ENCODE assay signal across 8 cellular contexts in the genomic region with DNA sequence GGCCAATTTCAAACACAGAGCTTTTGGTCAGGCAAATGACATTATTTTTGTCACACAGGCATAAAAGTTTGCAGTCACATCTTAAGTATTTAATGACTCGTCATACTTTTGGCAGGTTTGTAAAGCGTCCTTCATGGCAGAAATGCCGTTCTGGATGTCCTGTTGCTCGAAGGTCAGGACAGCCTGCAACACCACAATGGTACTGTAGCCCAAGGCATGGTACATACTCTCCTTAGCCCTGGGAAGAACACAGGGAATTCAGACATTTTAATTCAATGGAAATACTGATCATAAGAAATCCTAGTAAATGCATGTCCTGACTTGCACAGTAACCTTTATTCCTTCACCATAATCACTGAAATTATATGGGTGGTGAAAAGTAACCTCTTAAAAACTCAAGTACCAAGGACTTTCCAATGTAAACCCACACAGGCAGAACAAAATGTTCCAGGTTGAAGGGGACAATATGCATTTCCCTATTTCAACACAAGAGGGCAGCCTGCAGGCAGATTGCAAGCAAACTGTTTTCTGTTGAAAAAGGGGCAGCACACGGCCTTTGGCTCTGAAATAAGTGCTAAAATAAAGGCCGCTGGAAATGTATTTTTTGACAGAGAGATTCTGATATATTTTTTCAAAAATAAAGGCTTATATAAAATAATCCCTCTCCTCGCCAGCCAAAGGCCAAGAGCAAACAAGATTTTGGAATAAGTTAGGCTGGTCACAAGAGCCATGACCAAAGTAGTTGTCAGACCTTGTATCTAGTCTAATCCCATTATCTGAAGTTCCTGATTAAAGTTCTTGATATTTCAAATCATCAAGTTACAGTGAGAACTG.
DNase-seq lines count a peak whose midpoint lies in the region; ATAC-seq and TF ChIP-seq lines count a peak whose summit lies in the region.

No MANE protein-coding gene starts in this region.

- H3K27ac ChIP-seq in epithelial cell of prostate = no peak overlapping the region

- peak; percentile 66 for DNase-seq in AG09319 (ENCODE audit: extremely low read depth, low read depth)
- DNase-seq in NCI-H69 (lab: John Stamatoyannopoulos, UW) = peak; percentile 84
- DNase-seq in activated CD8-positive, alpha-beta memory T cell treated with anti-CD3 and anti-CD28 coated beads for 1 hour (ENCODE audit: extremely low read depth in 1 of 2, low read depth in 1 of 2) = peak; percentile 14 to 23
- DNase-seq in epithelial cell of prostate (ENCODE audit: low read depth, low spot score) = peak; percentile 18
- DNase-seq in naive B cell = peak; percentile 41
- peak; percentile 54 for DNase-seq in stimulated activated naive CD8-positive, alpha-beta T cell treated with anti-CD3 and anti-CD28 coated beads, Interleukin-15, Interleukin-2, amounts not matched to agents 100 U/mL and 50 U/mL, for 24 hours

- peaks cover 0 to 8% (median 0%) of the 10 kb centered on the region in 3 donors for H3K4me1 Mint-ChIP-seq in naive B cell

- H3K9me3 Mint-ChIP-seq in naive B cell = peaks cover 0 to 7% (median 5%) of the 10 kb centered on the region in 7 donors

- peaks cover 15 to 26% of the 10 kb centered on the region in 2 donors for H3K36me3 Mint-ChIP-seq in naive B cell

- no peak overlapping the region for H3K27ac Mint-ChIP-seq in naive B cell

- TF ChIP-seq CTCF in AG09319 (IDR thresholded peaks at IDR 0.05; ENCODE audit: low read depth, low read length) = peak; percentile 93

- no peaks in the 10 kb centered on the region for H3K27me3 Mint-ChIP-seq in naive B cell

- H3K4me3 Mint-ChIP-seq in naive B cell = no peak overlapping the region

- ATAC-seq in GM18861 (IDR thresholded peaks at IDR 0.05; ENCODE audit: unreplicated experiment) (peak; percentile 52), HG03280 (IDR thresholded peaks at IDR 0.05; ENCODE audit: unreplicated experiment) (peak; percentile 61), naive B cell (ENCODE audit: low read depth in 2 of 2) (no peak)
- peak; percentile 41 for ATAC-seq in stimulated activated naive CD8-positive, alpha-beta T cell treated with anti-CD3 and anti-CD28 coated beads, Interleukin-15, Interleukin-2, amounts not matched to agents 100 U/mL and 50 U/mL, for 24 hours

Comparison
In these comparisons a context has a peak if more than half of its experiments do, and no peak if none do; other contexts are left out.
1. DNase-seq: peak in every context shown above with its lines; median percentile 84 in NCI-H69; 66 in AG09319; 54 in stimulated activated naive CD8-positive, alpha-beta T cell treated with anti-CD3 and anti-CD28 coated beads, Interleukin-15, Interleukin-2, amounts not matched to agents 100 U/mL and 50 U/mL, for 24 hours; 41 in naive B cell; 18 in activated CD8-positive, alpha-beta memory T cell treated with anti-CD3 and anti-CD28 coated beads for 1 hour; 18 in epithelial cell of prostate.
2. ATAC-seq: peak in GM18861 (single experiment), HG03280 (single experiment) and stimulated activated naive CD8-positive, alpha-beta T cell treated with anti-CD3 and anti-CD28 coated beads, Interleukin-15, Interleukin-2, amounts not matched to agents 100 U/mL and 50 U/mL, for 24 hours (single experiment); none in naive B cell (0 of 2).